ENCODE assay signal across 9 cellular contexts in the genomic region with DNA sequence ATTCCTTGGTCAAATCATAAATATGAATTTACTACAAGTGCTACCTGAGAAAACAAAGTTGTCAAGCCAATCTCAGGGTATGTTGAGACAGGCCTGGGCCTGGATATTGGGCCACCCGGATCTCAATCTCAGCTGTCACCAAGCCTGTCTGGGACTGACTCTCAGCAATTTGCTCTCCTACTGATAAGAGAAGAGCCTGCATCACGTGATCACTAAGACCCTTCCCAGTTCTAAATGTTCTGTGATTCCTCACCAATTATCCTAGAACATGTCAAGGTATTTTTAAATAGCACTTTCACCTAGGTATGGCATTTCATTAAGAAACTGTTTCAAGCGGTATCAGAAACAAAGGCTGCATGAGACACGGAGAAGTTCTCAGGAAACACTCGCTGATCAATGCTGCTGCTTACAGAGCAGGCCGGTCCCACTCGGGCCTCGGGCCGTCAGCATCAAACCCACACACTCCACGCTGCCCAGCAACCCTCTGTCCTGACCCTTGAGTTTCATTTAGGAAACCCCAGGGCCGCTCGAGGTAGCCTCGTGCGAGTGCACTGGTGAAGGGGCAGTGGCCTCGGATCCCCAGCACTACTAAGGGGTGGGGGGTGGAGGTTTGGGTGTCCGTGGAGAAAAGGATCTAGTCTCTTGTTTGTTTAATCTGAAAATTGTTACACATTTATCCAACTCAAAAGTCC. TPM values are rescaled to one million over a fixed set of nuclear protein-coding genes. Genes with fewer than 3 reads are reported as not detected.
DNase-seq lines count a peak whose midpoint lies in the region; ATAC-seq, FAIRE-seq and TF ChIP-seq lines count a peak whose summit lies in the region.
"Had no signal": no experiment of that assay in that cellular context is flagged by ENCODE, and none has a peak within 500 bp of the region (broad histone marks: within the 10 kb centered on the region; RNA-seq: fewer than 3 reads in every experiment).

No MANE protein-coding gene starts in this region.

- RAD21 ChIA-PET in GM12878 (lab: Charles Lee; ENCODE audit: unreplicated experiment) = interaction anchor here (0.9 to 6.3 kb wide), 15 partner anchors 20 to 157 kb away, joined by 3 to 98 read pairs (median 11); no protein-coding TSS in a partner anchor

- intact Hi-C loops in activated CD4-positive, alpha-beta T cell treated with anti-CD3 and anti-CD28 coated beads for 36 hours (cut with DNase I, micrococcal nuclease) = loop anchor here (1.0 to 5.0 kb wide), 7 partner anchors 114 to 871 kb away; no protein-coding TSS in a partner anchor
- intact Hi-C loops in GM12878 (cut with micrococcal nuclease; ENCODE audit: unreplicated experiment) = loop anchor here (2.0 to 10.0 kb wide), 6 partner anchors 159 to 874 kb away; no protein-coding TSS in a partner anchor
- intact Hi-C loops in HepG2 (cut with micrococcal nuclease; ENCODE audit: unreplicated experiment) = loop anchor here (5.0 kb wide), 1 partner anchor 876 kb away; no protein-coding TSS in a partner anchor
- intact Hi-C loops in testis (cut with DNase I; ENCODE audit: low total_unique reads) = no loop called here

- H3K4me2 ChIP-seq in GM12878 (ENCODE audit: control insufficient read depth, insufficient read depth) (peak overlapping the region; percentile 87), HepG2 (ENCODE audit: low read depth, low read length) (peak overlapping the region; percentile 80)

- TF ChIP-seq POLR2A in GM12878 (IDR thresholded peaks at IDR 0.05; ENCODE audit: low read depth, low read length) = no peak; the same call in 1 of the 2 replicates
- no peak; a peak in 2 of 4 replicates for TF ChIP-seq POLR2A in HepG2 (IDR thresholded peaks at IDR 0.05; ENCODE audit: insufficient read depth in 1 of 2, low read depth in 2 of 2, low read length in 2 of 2)
- TF ChIP-seq POLR2A in testis (IDR thresholded peaks at IDR 0.05) = no peak

- TF ChIP-seq EP300 in GM12878 (IDR thresholded peaks at IDR 0.05; ENCODE audit: borderline replicate concordance in 1 of 2, control insufficient read depth in 1 of 2, low read depth in 2 of 2, low read length in 2 of 2) (no peak), HepG2 (IDR thresholded peaks at IDR 0.05; ENCODE audit: low read depth in 2 of 2, low read length in 2 of 2) (no peak), HepG2 (CRISPR knock-in tag; IDR thresholded peaks at IDR 0.05; ENCODE audit: borderline replicate concordance) (no peak)

- peak overlapping the region; percentile 82 for H3K4me3 Mint-ChIP-seq in activated CD4-positive, alpha-beta T cell treated with anti-CD3 and anti-CD28 coated beads for 36 hours

- H3K9me3 ChIP-seq in GM12878 (replicated peaks; ENCODE audit: control insufficient read depth, insufficient read depth, low read length) (no peaks in the 10 kb centered on the region), HepG2 (ENCODE audit: low read length) (no peaks in the 10 kb centered on the region), testis (no peaks in the 10 kb centered on the region)

- H3K4me1 ChIP-seq in GM12878 (ENCODE audit: control insufficient read depth, insufficient read depth, low read length) = peaks cover 12% of the 10 kb centered on the region
- H3K4me1 ChIP-seq in HepG2 (ENCODE audit: insufficient read depth, low read length) = peaks cover 50% of the 10 kb centered on the region
- peaks cover 35% of the 10 kb centered on the region for H3K4me1 ChIP-seq in testis

- in situ Hi-C loops in GM12878 (cut with MboI) = loop anchor here (5.0 kb wide), 1 partner anchor 251 kb away; no protein-coding TSS in a partner anchor
- in situ Hi-C loops in HepG2 (cut with HindIII; ENCODE audit: extremely low pct_ligation_motif_present, low pct_unique_long_range_greater_than_20kb) = loop anchor here (5.0 kb wide), 1 partner anchor 106 kb away; no protein-coding TSS in a partner anchor

- H3K79me2 ChIP-seq in GM12878 (ENCODE audit: control insufficient read depth, insufficient read depth, low read length) (peaks cover 75% of the 10 kb centered on the region), HepG2 (ENCODE audit: insufficient read depth, low read length) (peaks cover 65% of the 10 kb centered on the region)

- H3K27ac Mint-ChIP-seq in activated CD4-positive, alpha-beta T cell treated with anti-CD3 and anti-CD28 coated beads for 36 hours = peak overlapping the region; percentile 97

- TF ChIP-seq CTCF in GM12878 (IDR thresholded peaks at IDR 0.05 in 2 of 3, conservative IDR thresholded peaks at IDR 0.05 in 1 of 3; ENCODE audit: control insufficient read depth in 2 of 3, extremely low read depth in 1 of 3, insufficient read depth in 1 of 3, low read depth in 3 of 3, low read length in 3 of 3) = no peak
- TF ChIP-seq CTCF in HepG2 (CRISPR knock-in tag; IDR thresholded peaks at IDR 0.05) = no peak
- no peak for TF ChIP-seq CTCF in testis (IDR thresholded peaks at IDR 0.05)

- peaks cover 60% of the 10 kb centered on the region for H3K4me1 Mint-ChIP-seq in activated CD4-positive, alpha-beta T cell treated with anti-CD3 and anti-CD28 coated beads for 36 hours

- H3K27me3 Mint-ChIP-seq in activated CD4-positive, alpha-beta T cell treated with anti-CD3 and anti-CD28 coated beads for 36 hours = no peaks in the 10 kb centered on the region

- peaks cover 80% of the 10 kb centered on the region for H3K36me3 Mint-ChIP-seq in activated CD4-positive, alpha-beta T cell treated with anti-CD3 and anti-CD28 coated beads for 36 hours (ENCODE audit: low read depth)

- ATAC-seq in activated CD4-positive, alpha-beta T cell treated with anti-CD3 and anti-CD28 coated beads for 36 hours = no peak
- ATAC-seq in GM12878 (no peak), HepG2 (no peak)

- H3K27ac ChIP-seq in GM12878 (ENCODE audit: control insufficient read depth, insufficient read depth) (peak overlapping the region; percentile 98; the same call in 1 of the 2 replicates), HepG2 (ENCODE audit: extremely low read length, insufficient read depth, low read length) (peak overlapping the region; percentile 25), testis (peak overlapping the region; percentile 99)
- H3K27ac ChIP-seq: C4-2B had no signal

- SMC1A ChIA-PET in GM12878 (lab: Charles Lee; ENCODE audit: uncharacterized antibody, unreplicated experiment) = interaction anchor here (1.0 to 6.8 kb wide), 15 partner anchors 9 to 583 kb away, joined by 3 to 73 read pairs (median 5); no protein-coding TSS in a partner anchor

- no peaks in the 10 kb centered on the region for H3K9me3 Mint-ChIP-seq in activated CD4-positive, alpha-beta T cell treated with anti-CD3 and anti-CD28 coated beads for 36 hours (ENCODE audit: low read depth)

- no peak for TF ChIP-seq RAD21 in GM12878 (IDR thresholded peaks at IDR 0.05; ENCODE audit: insufficient read depth, low read depth, low read length)
- no peak for TF ChIP-seq RAD21 in HepG2 (CRISPR knock-in tag; IDR thresholded peaks at IDR 0.05)

- no peak for DNase-seq in activated CD4-positive, alpha-beta T cell treated with anti-CD3 and anti-CD28 coated beads for 36 hours
- DNase-seq in activated CD4-positive, alpha-beta T cell treated with anti-CD3 and anti-CD28 coated beads, Interleukin-2, amount 50 U/mL, for 4 hours = no peak
- DNase-seq in GM12878 (ENCODE audit: low read depth, low spot score) = no peak
- DNase-seq in HepG2 (ENCODE audit: low spot score) = no peak
- DNase-seq in testis = no peak
- no peak for DNase-seq in NCI-H2107 treated with DMSO at 0.1 percent for 48 hours (lab: John Stamatoyannopoulos, UW; ENCODE audit: unreplicated experiment)
- no peak for DNase-seq in SIG-M5 (lab: John Stamatoyannopoulos, UW)
- no peak for DNase-seq in germinal center (ENCODE audit: low spot score)

- H3K9ac ChIP-seq in GM12878 (ENCODE audit: control insufficient read depth, insufficient read depth, low read length) (peak overlapping the region; percentile 98), HepG2 (ENCODE audit: insufficient read depth, low read depth, low read length) (peak overlapping the region; percentile 99)

- H3K4me3 ChIP-seq in GM12878 (peak overlapping the region; percentile 93), HepG2 (replicated peaks in 1 of 3; ENCODE audit: insufficient read depth in 1 of 3, low read depth in 2 of 3, low read length in 3 of 3) (peak overlapping the region; percentile 81 to 98 (median 96)), testis (peak overlapping the region in 1 of 2 donors; percentile 18)

- POLR2A ChIA-PET in activated CD4-positive, alpha-beta T cell treated with anti-CD3 and anti-CD28 coated beads for 36 hours (lab: Charles Lee) = interaction anchor here (0.5 to 6.8 kb wide), 5 partner anchors 19 to 270 kb away, joined by 3 to 165 read pairs (median 23); no protein-coding TSS in a partner anchor
- POLR2A ChIA-PET in GM12878 (lab: Charles Lee) = interaction anchor here (0.9 to 4.8 kb wide), 5 partner anchors 24 to 94 kb away, joined by 3 to 51 read pairs (median 5); no protein-coding TSS in a partner anchor
- POLR2A ChIA-PET in HepG2 (lab: Yijun Ruan, JAX) = interaction anchor here (0.8 to 5.5 kb wide), 6 partner anchors 11 to 71 kb away, joined by 3 to 129 read pairs (median 6); no protein-coding TSS in a partner anchor

- WGBS in GM12878 (ENCODE audit: insufficient coverage, insufficient replicate concordance, low lambda C conversion rate, missing lambda C conversion rate) = 65% methylated on average over 16 of the region's 16 CpGs
- WGBS in HepG2 (ENCODE audit: low lambda C conversion rate) = 77% methylated on average over 11 of the region's 16 CpGs
- 45 to 47% methylated on average over 15 to 16 of the region's 16 CpGs for WGBS in testis, 2 donors

- H2AFZ ChIP-seq in GM12878 (ENCODE audit: control insufficient read depth, low read depth, low read length) = no peak overlapping the region
- H2AFZ ChIP-seq in HepG2 (ENCODE audit: low read length) = no peak overlapping the region

- CTCF ChIA-PET in activated CD4-positive, alpha-beta T cell treated with anti-CD3 and anti-CD28 coated beads for 36 hours (lab: Charles Lee) = interaction anchor here (0.5 kb wide), 1 partner anchor 362 kb away, joined by 3 read pairs; no protein-coding TSS in a partner anchor
- CTCF ChIA-PET in GM12878 (lab: Yijun Ruan, JAX) (interaction anchor here (1.0 to 3.4 kb wide), 10 partner anchors 16 to 876 kb away, joined by 3 to 18 read pairs (median 5); no protein-coding TSS in a partner anchor), HepG2 (lab: Yijun Ruan, JAX; ENCODE audit: low intra/inter-chr PET ratio, low total read pairs) (no interaction called here)

- H3K36me3 ChIP-seq in GM12878 (ENCODE audit: control insufficient read depth in 2 of 2, insufficient read depth in 2 of 2, low read length in 1 of 2) = peaks cover 31 to 40% of the 10 kb centered on the region in 2 experiments
- peaks cover 25 to 57% of the 10 kb centered on the region in 2 experiments for H3K36me3 ChIP-seq in HepG2 (replicated peaks in 1 of 2; ENCODE audit: control insufficient read depth in 1 of 2, insufficient read depth in 2 of 2, low read length in 2 of 2)
- no peaks in the 10 kb centered on the region for H3K36me3 ChIP-seq in testis (ENCODE audit: low read depth, missing control alignments)

- H4K20me1 ChIP-seq in GM12878 (ENCODE audit: control insufficient read depth, insufficient read depth) = no peaks in the 10 kb centered on the region; the same call in 1 of the 2 replicates
- peaks cover 69% of the 10 kb centered on the region for H4K20me1 ChIP-seq in HepG2 (ENCODE audit: insufficient read depth, low read length)

- H3K27me3 ChIP-seq in GM12878 (replicated peaks in 1 of 2; ENCODE audit: control insufficient read depth in 2 of 2, insufficient read depth in 2 of 2, low read length in 1 of 2) (no peaks in the 10 kb centered on the region), HepG2 (ENCODE audit: control insufficient read depth in 1 of 2, insufficient read depth in 2 of 2, low read length in 2 of 2) (no peaks in the 10 kb centered on the region; a peak in 1 of 5 replicates), testis (no peaks in the 10 kb centered on the region)

- FAIRE-seq in GM12878 (lab: Jason Lieb, UNC) = no peak
- FAIRE-seq in HepG2 (lab: Jason Lieb, UNC) = no peak

- BruUV-seq in GM12878 (replicated peaks; lab: Mats Ljungman, UMichigan) (no TSS peak), HepG2 (replicated peaks; lab: Mats Ljungman, UMichigan) (no TSS peak)

RNA-seq across cellular contexts. Expression of a gene that starts 4.1 kb away (rescaled TPM):
- 100 to 1,000 TPM; 107 to 114 TPM for total RNA-seq in activated CD4-positive, alpha-beta T cell treated with anti-CD3 and anti-CD28 coated beads for 36 hours
- total RNA-seq in GM12878 (2013; cell fraction: nucleolus; rRNA removed) = 102 and 109 TPM in 2 replicates
- total RNA-seq in GM12878 (2014; rRNA removed) = 17.6 and 19.9 TPM in 2 replicates
- 16.1 and 16.2 TPM in 2 replicates for total RNA-seq in GM12878 (2014; rRNA removed; fragmentation: Illumina TruSeq; extraction: Trizol)
- 42.1 and 47.3 TPM in 2 replicates for total RNA-seq in GM12878 (2021)
- polyA plus RNA-seq in GM12878 (2011; ENCODE audit: low read depth) = 25.2 TPM
- 31.5 and 32.0 TPM in 2 replicates for polyA plus RNA-seq in GM12878 (2011; rRNA removed)
- 29.9 and 31.3 TPM in 2 replicates for polyA plus RNA-seq in GM12878 (2011; cell fraction: cytosol; rRNA removed)
- 60.5 and 74.6 TPM in 2 replicates for polyA plus RNA-seq in GM12878 (2011; cell fraction: nucleus; rRNA removed)
- 49.8 and 49.9 TPM in 2 replicates for polyA plus RNA-seq in GM12878 (2012)
- 21.6 and 26.4 TPM in 2 replicates for polyA plus RNA-seq in GM12878 (2014; fragmentation: Illumina TruSeq; extraction: Trizol)
- polyA plus RNA-seq in GM12878 (2014; fragmentation: Nextera tagmentation; extraction: Ambion mirVana) = 10 to 100 TPM in 1 of 2 experiments, 1 to 10 TPM in 1; 7.4 to 15.4 TPM
- 20.2 and 25.4 TPM in 2 replicates for polyA plus RNA-seq in GM12878 (2014; rRNA removed)
- 10 to 100 TPM; 48.6 to 54.1 TPM for polyA plus RNA-seq in GM12878 (2016; fragmentation: Nextera tagmentation; extraction: Ambion mirVana)
- polyA minus RNA-seq in GM12878 (2011; rRNA and poly(A)+ RNA removed) = 78.3 and 96.8 TPM in 2 replicates
- 15.2 and 23.9 TPM in 2 replicates for polyA minus RNA-seq in GM12878 (2011; cell fraction: cytosol; rRNA and poly(A)+ RNA removed)
- 201 and 273 TPM in 2 replicates for polyA minus RNA-seq in GM12878 (2011; cell fraction: nucleus; rRNA and poly(A)+ RNA removed)
- total RNA-seq in HepG2 (2016; rRNA removed; fragmentation: Illumina TruSeq; extraction: Trizol) = 13.5 and 27.0 TPM in 2 replicates
- total RNA-seq in HepG2 (2016; cell fraction: cytosol; rRNA removed; fragmentation: Illumina TruSeq; extraction: Trizol; ENCODE audit: low read depth) = 17.4 and 21.1 TPM in 2 replicates
- 13.7 and 28.9 TPM in 2 replicates for total RNA-seq in HepG2 (2016; cell fraction: insoluble cytoplasmic fraction; rRNA removed; fragmentation: Illumina TruSeq; extraction: Trizol)
- 23.0 and 29.0 TPM in 2 replicates for total RNA-seq in HepG2 (2016; cell fraction: membrane; rRNA removed; fragmentation: Illumina TruSeq; extraction: Trizol)
- total RNA-seq in HepG2 (2016; cell fraction: nucleus; rRNA removed; fragmentation: Illumina TruSeq; extraction: Trizol) = 106 and 113 TPM in 2 replicates
- 71.9 and 75.4 TPM in 2 replicates for polyA plus RNA-seq in HepG2 (2011; rRNA removed)
- polyA plus RNA-seq in HepG2 (2011; cell fraction: cytosol; rRNA removed) = 35.6 and 36.3 TPM in 2 replicates
- polyA plus RNA-seq in HepG2 (2011; cell fraction: nucleus; rRNA removed) = 201 and 233 TPM in 2 replicates
- 28.6 and 64.6 TPM in 2 replicates for polyA plus RNA-seq in HepG2 (2012)
- polyA plus RNA-seq in HepG2 (2016; cell fraction: cytosol; fragmentation: Illumina TruSeq; extraction: Trizol; ENCODE audit: low read depth) = 2.8 and 3.6 TPM in 2 replicates
- polyA plus RNA-seq in HepG2 (2016; cell fraction: insoluble cytoplasmic fraction; fragmentation: Illumina TruSeq; extraction: Trizol; ENCODE audit: low read depth) = 25.4 and 29.8 TPM in 2 replicates
- polyA plus RNA-seq in HepG2 (2016; cell fraction: membrane; fragmentation: Illumina TruSeq; extraction: Trizol; ENCODE audit: low read depth) = 11.0 and 14.7 TPM in 2 replicates
- 165 and 176 TPM in 2 replicates for polyA plus RNA-seq in HepG2 (2016; cell fraction: nucleus; fragmentation: Illumina TruSeq; extraction: Trizol; ENCODE audit: insufficient read depth, low read depth)
- 46.3 and 318 TPM in 2 replicates for polyA minus RNA-seq in HepG2 (2011; rRNA and poly(A)+ RNA removed; ENCODE audit: low replicate concordance)
- polyA minus RNA-seq in HepG2 (2011; cell fraction: cytosol; rRNA and poly(A)+ RNA removed) = 50.8 and 67.4 TPM in 2 replicates
- polyA minus RNA-seq in HepG2 (2011; cell fraction: nucleus; rRNA and poly(A)+ RNA removed) = 544 and 615 TPM in 2 replicates
- total RNA-seq in testis = 10 to 100 TPM; 30.8 to 35.7 TPM
- polyA plus RNA-seq in testis (ENCODE audit: insufficient read depth, low read depth, low replicate concordance) = 41.5 TPM

Comparison
In these comparisons a context has a peak if more than half of its experiments do, and no peak if none do; other contexts are left out.
1. H3K27ac ChIP-seq: peak in every context shown above with its lines; median percentile 99 in testis; 98 in GM12878; 25 in HepG2.